17 cellular contexts compared by ENCODE assay signal in the genomic region with DNA sequence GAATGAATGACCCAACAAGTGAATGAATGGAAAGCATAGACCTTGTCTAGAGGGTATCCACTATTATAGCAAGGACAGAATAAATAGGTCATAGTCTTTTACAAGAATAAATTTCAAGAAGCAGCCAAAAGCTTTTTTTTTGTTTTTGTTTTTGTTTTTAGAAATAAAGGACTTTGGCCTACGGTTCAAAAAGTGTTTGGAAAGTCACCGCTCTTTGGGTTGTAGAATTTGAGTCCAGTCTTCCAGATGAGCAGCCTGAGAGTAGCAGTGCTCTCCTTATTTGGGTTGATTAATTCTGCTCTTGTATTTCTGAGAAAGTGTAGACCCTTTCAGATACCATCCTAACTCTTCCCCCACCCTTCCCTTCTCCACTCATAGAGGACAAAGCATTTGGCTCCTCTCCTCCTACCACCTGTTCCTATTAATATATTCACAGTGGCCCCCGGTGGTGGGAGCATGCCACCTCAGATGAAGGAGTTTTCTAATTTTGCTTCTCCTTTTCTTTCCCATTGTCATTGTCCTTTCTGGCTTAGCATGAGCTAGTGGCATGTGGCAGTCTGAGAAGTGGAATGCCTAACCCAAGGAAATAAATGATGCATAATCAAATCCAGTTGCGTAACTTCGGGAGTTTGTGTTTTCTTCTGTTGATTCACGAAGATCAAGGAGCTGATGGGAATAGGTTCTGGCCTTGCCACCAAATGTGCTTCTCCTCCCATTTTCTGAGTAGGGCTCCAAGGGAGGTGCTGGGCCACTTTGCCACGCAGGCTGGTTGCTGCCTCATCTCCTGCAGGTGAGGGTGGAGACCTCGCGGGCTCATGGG.
DNase-seq lines count a peak whose midpoint lies in the region; ATAC-seq, FAIRE-seq and TF ChIP-seq lines count a peak whose summit lies in the region.
"Had no signal": no experiment of that assay in that cellular context is flagged by ENCODE, and none has a peak within 500 bp of the region (broad histone marks: within the 10 kb centered on the region; RNA-seq: fewer than 3 reads in every experiment).

No MANE protein-coding gene starts in this region.

- no peaks in the 10 kb centered on the region for H3K79me2 ChIP-seq in H1 (ENCODE audit: control insufficient read depth in 1 of 2, insufficient read depth in 2 of 2, low read length in 2 of 2)

- POLR2A ChIA-PET in H1 (lab: Charles Lee; ENCODE audit: partially characterized antibody): interaction anchor here (0.6 to 1.0 kb wide), 2 partner anchors 11 to 229 kb away, joined by 3 to 4 read pairs; no protein-coding TSS in a partner anchor

- peaks cover 5% of the 10 kb centered on the region for H3K27me3 Mint-ChIP-seq in T-helper 17 cell

- H3K9me3 ChIP-seq in H1 (ENCODE audit: insufficient read depth in 2 of 2, low read depth in 1 of 2, low read length in 1 of 2) (no peaks in the 10 kb centered on the region; a peak in 1 of 4 replicates), T-helper 17 cell (ENCODE audit: control insufficient read depth, low read length, poor library complexity, severe bottlenecking) (no peaks in the 10 kb centered on the region), upper lobe of right lung (no peaks in the 10 kb centered on the region), stomach (peaks cover 0 to 6% (median 0%) of the 10 kb centered on the region in 4 donors)
- H3K9me3 ChIP-seq: mucosa of descending colon, prostate gland had no signal

- H3K27me3 ChIP-seq in H1 (replicated peaks in 1 of 4; ENCODE audit: control insufficient read depth in 3 of 4, extremely low read depth in 1 of 4, insufficient read depth in 3 of 4, low read length in 3 of 4) (no peaks in the 10 kb centered on the region), upper lobe of right lung (no peaks in the 10 kb centered on the region), stomach (no peaks in the 10 kb centered on the region)

- peak; percentile 60 for DNase-seq in NCI-H82 (lab: John Stamatoyannopoulos, UW)
- no peak for DNase-seq in NCI-H82 treated with DMSO at 0.1 percent for 48 hours (lab: John Stamatoyannopoulos, UW; ENCODE audit: unreplicated experiment)
- peak; percentile 14 for DNase-seq in NCI-H2171 (lab: John Stamatoyannopoulos, UW)
- DNase-seq in H1 (ENCODE audit: low read depth in 1 of 2, low spot score in 2 of 2): no peak
- peak; percentile 50 for DNase-seq in renal cortical epithelial cell (ENCODE audit: low read depth)
- DNase-seq in T-helper 17 cell: no peak
- no peak for DNase-seq in upper lobe of right lung
- DNase-seq in stomach: no peak
- DNase-seq: activated CD4-positive, alpha-beta memory T cell treated with anti-CD3 and anti-CD28 coated beads, Interleukin-2, amount 10 ng/mL, durations not matched to agents 7 days and 5 days; activated naive CD4-positive, alpha-beta T cell treated with Interleukin-2 at 50 U/mL for 16 hours; mucosa of descending colon; NCI-H1417; stimulated activated CD4-positive, alpha-beta T cell treated with anti-CD3 and anti-CD28 coated beads, Interleukin-4, amount 100 ng/mL, for 1 hour had no signal

- H2BK5ac ChIP-seq in H1 (ENCODE audit: low read depth, low read length): no peak overlapping the region

- no peak overlapping the region for H3K4me3 Mint-ChIP-seq in T-helper 17 cell
- H3K4me3 Mint-ChIP-seq: activated CD4-positive, alpha-beta memory T cell treated with anti-CD3 and anti-CD28 coated beads, Interleukin-2, amount 10 ng/mL, durations not matched to agents 7 days and 5 days; B cell; stimulated activated memory B cell treated with anti-CD40 and anti-IgM and Interleukin-4, amounts not matched to agents 10 μg/mL and 1 μg/mL and 100 μg/mL, for 72 hours had no signal

- no peak overlapping the region for H3K56ac ChIP-seq in H1 (replicated peaks; ENCODE audit: insufficient read length, low read depth, low read length)

- no peak overlapping the region for H2AFZ ChIP-seq in H1 (ENCODE audit: low read length)

- 0 out of 2 replicates have a peak overlapping the region, but pooled peaks have one; percentile 3 for H2AK5ac ChIP-seq in H1 (ENCODE audit: low read depth, low read length)

- H3K27ac ChIP-seq in H1 (ENCODE audit: low read depth, low read length) (no peak overlapping the region), upper lobe of right lung (no peak overlapping the region), stomach (no peak overlapping the region)
- H3K27ac ChIP-seq: prostate gland had no signal

- H3K4me3 ChIP-seq in H1 (ENCODE audit: extremely low read depth in 1 of 4, insufficient read depth in 2 of 4, low read depth in 3 of 4, low read length in 4 of 4): no peak overlapping the region
- no peak overlapping the region for H3K4me3 ChIP-seq in upper lobe of right lung
- no peak overlapping the region for H3K4me3 ChIP-seq in stomach
- H3K4me3 ChIP-seq: mucosa of descending colon, prostate gland had no signal

- peaks cover 0 to 10% (median 6%) of the 10 kb centered on the region in 4 experiments; a peak in 6 of 7 replicates for H3K4me1 ChIP-seq in H1 (replicated peaks in 1 of 4; ENCODE audit: control insufficient read depth in 3 of 4, insufficient read depth in 4 of 4, low read length in 3 of 4)
- no peaks in the 10 kb centered on the region for H3K4me1 ChIP-seq in upper lobe of right lung
- no peaks in the 10 kb centered on the region for H3K4me1 ChIP-seq in stomach
- H3K4me1 ChIP-seq: prostate gland had no signal

- no peak overlapping the region for H4K91ac ChIP-seq in H1 (replicated peaks; ENCODE audit: insufficient read length, low read length)

- H4K8ac ChIP-seq in H1 (ENCODE audit: extremely low read depth, insufficient read depth, low read length): no peak overlapping the region

- no peak overlapping the region for H3K4me2 ChIP-seq in H1 (ENCODE audit: insufficient read depth in 1 of 2, low read depth in 2 of 2, low read length in 2 of 2)

- no peak overlapping the region for H2BK120ac ChIP-seq in H1 (replicated peaks; ENCODE audit: low read depth, low read length)

- TF ChIP-seq POLR2A in H1 (IDR thresholded peaks at IDR 0.05; ENCODE audit: control extremely low read depth in 1 of 2, low read depth in 2 of 2, low read length in 2 of 2): no peak
- no peak for TF ChIP-seq POLR2A in stomach (IDR thresholded peaks at IDR 0.05)

- H3K36me3 ChIP-seq in H1 (ENCODE audit: control insufficient read depth in 2 of 4, insufficient read depth in 4 of 4, low read length in 3 of 4) (no peaks in the 10 kb centered on the region), upper lobe of right lung (no peaks in the 10 kb centered on the region), stomach (no peaks in the 10 kb centered on the region)
- H3K36me3 ChIP-seq: prostate gland had no signal

- no peaks in the 10 kb centered on the region for H4K20me1 ChIP-seq in H1 (replicated peaks in 1 of 2; ENCODE audit: control insufficient read depth in 1 of 2, insufficient read depth in 2 of 2, low read length in 2 of 2)

- H3K27ac Mint-ChIP-seq in T-helper 17 cell: no peak overlapping the region
- H3K27ac Mint-ChIP-seq: activated CD4-positive, alpha-beta memory T cell treated with anti-CD3 and anti-CD28 coated beads, Interleukin-2, amount 10 ng/mL, durations not matched to agents 7 days and 5 days; B cell; stimulated activated memory B cell treated with anti-CD40 and anti-IgM and Interleukin-4, amounts not matched to agents 10 μg/mL and 1 μg/mL and 100 μg/mL, for 72 hours had no signal

- no peak overlapping the region for H3K18ac ChIP-seq in H1 (ENCODE audit: extremely low read depth, low read length)

- no peaks in the 10 kb centered on the region for H3K36me3 Mint-ChIP-seq in T-helper 17 cell (ENCODE audit: low read depth)

- H3K79me1 ChIP-seq in H1 (ENCODE audit: low read depth, low read length): no peaks in the 10 kb centered on the region

- no peak overlapping the region for H3K4ac ChIP-seq in H1 (replicated peaks; ENCODE audit: insufficient read length, low read depth, low read length)

- no peaks in the 10 kb centered on the region; the same call in 1 of the 2 replicates for H3K23me2 ChIP-seq in H1 (ENCODE audit: low read depth, low read length)

- H2BK20ac ChIP-seq in H1 (ENCODE audit: low read length): no peak overlapping the region

- H4K5ac ChIP-seq in H1 (ENCODE audit: insufficient read length, low read depth, low read length): no peak overlapping the region

- peak overlapping the region; percentile 31; the same call in 1 of the 2 replicates for H2BK15ac ChIP-seq in H1 (ENCODE audit: low read length)

- intact Hi-C loops in upper lobe of right lung (cut with DNase I) (no loop called here), stomach (cut with DNase I; ENCODE audit: low total_unique reads) (no loop called here)

- TF ChIP-seq RAD21 in H1 (IDR thresholded peaks at IDR 0.05 in 1 of 2, conservative IDR thresholded peaks at IDR 0.05 in 1 of 2; ENCODE audit: low read depth in 2 of 2, low read length in 2 of 2): peak; percentile 47 to 49

- CTCF ChIA-PET in H1 (lab: Charles Lee; ENCODE audit: partially characterized antibody): interaction anchor here (0.6 to 1.2 kb wide), 9 partner anchors 9 to 165 kb away, joined by 3 to 5 read pairs (median 4); no protein-coding TSS in a partner anchor

- H3K14ac ChIP-seq in H1 (ENCODE audit: insufficient read length): no peak overlapping the region

- no peak for FAIRE-seq in H1 (lab: Jason Lieb, UNC)
- FAIRE-seq: colon had no signal

- peak; percentile 7 to 24 (median 10); a peak in 2 of 4 replicates for TF ChIP-seq CTCF in H1 (IDR thresholded peaks at IDR 0.05; ENCODE audit: control extremely low read depth in 1 of 3, insufficient read depth in 1 of 3, low read depth in 1 of 3, low read length in 3 of 3)
- TF ChIP-seq CTCF in upper lobe of right lung (IDR thresholded peaks at IDR 0.05): no peak
- TF ChIP-seq CTCF in stomach (IDR thresholded peaks at IDR 0.05): no peak

- ATAC-seq in T-helper 17 cell: no peak
- no peak for ATAC-seq in upper lobe of right lung
- ATAC-seq: mucosa of descending colon; stimulated activated memory B cell treated with anti-CD40 and anti-IgM and Interleukin-4, amounts not matched to agents 10 μg/mL and 1 μg/mL and 100 μg/mL, for 72 hours had no signal

- H2BK12ac ChIP-seq in H1 (ENCODE audit: low read depth, low read length): peak overlapping the region; percentile 70; the same call in 1 of the 2 replicates

- H3K4me1 Mint-ChIP-seq in T-helper 17 cell: no peaks in the 10 kb centered on the region
- H3K4me1 Mint-ChIP-seq: activated CD4-positive, alpha-beta memory T cell treated with anti-CD3 and anti-CD28 coated beads, Interleukin-2, amount 10 ng/mL, durations not matched to agents 7 days and 5 days; B cell; stimulated activated memory B cell treated with anti-CD40 and anti-IgM and Interleukin-4, amounts not matched to agents 10 μg/mL and 1 μg/mL and 100 μg/mL, for 72 hours had no signal

- no peak overlapping the region for H3K23ac ChIP-seq in H1 (ENCODE audit: insufficient read length)

- WGBS in H1 (ENCODE audit: extremely low coverage in 1 of 2, insufficient coverage in 1 of 2, insufficient read length in 1 of 2, insufficient replicate concordance in 2 of 2, low coverage in 1 of 2, low lambda C conversion rate in 2 of 2, missing lambda C conversion rate in 1 of 2), 2 experiments: 88% methylated on average over 9 of the region's 9 CpGs; no CpG with 5 or more reads in 1 of the 2 experiments
- WGBS in stomach, 5 donors: 80 to 93% (median 89%) methylated on average over 9 of the region's 9 CpGs

- no peak overlapping the region for H3K9ac ChIP-seq in H1 (replicated peaks in 1 of 4; ENCODE audit: extremely low read depth in 1 of 4, low read depth in 3 of 4, low read length in 3 of 4)

- TF ChIP-seq EP300 in H1 (IDR thresholded peaks at IDR 0.05; ENCODE audit: borderline replicate concordance in 1 of 2, low read depth in 2 of 2, low read length in 2 of 2) (no peak), stomach (IDR thresholded peaks at IDR 0.05) (no peak)

Comparison
In these comparisons a context has a peak if more than half of its experiments do, and no peak if none do; other contexts are left out.
1. DNase-seq: peak in NCI-H82 (single experiment), NCI-H2171 (single experiment) and renal cortical epithelial cell (single experiment); none in NCI-H82 treated with DMSO at 0.1 percent for 48 hours (single experiment), H1 (0 of 2), T-helper 17 cell (0 of 3), upper lobe of right lung (single experiment) and stomach (single experiment).
2. CTCF ChIP-seq: peak in H1 (3 of 3); none in upper lobe of right lung (single experiment) and stomach (0 of 7).